ENCODE assay signal across 9 cellular contexts in genomic region chr17:59367657-59368045, GRCh38. TPM values are rescaled to one million over a fixed set of nuclear protein-coding genes. Genes with fewer than 3 reads are reported as not detected.
DNase-seq lines count a peak whose midpoint lies in the region; ATAC-seq and TF ChIP-seq lines count a peak whose summit lies in the region.
"Had no signal": no experiment of that assay in that cellular context is flagged by ENCODE, and none has a peak within 500 bp of the region (broad histone marks: within the 10 kb centered on the region; RNA-seq: fewer than 3 reads in every experiment).

No MANE protein-coding gene starts in this region.

- no peak for TF ChIP-seq CTCF in ascending aorta (IDR thresholded peaks at IDR 0.05)
- no peak for TF ChIP-seq CTCF in thyroid gland (IDR thresholded peaks at IDR 0.05)

- H3K27me3 Mint-ChIP-seq in memory B cell = no peaks in the 10 kb centered on the region

- H3K27ac Mint-ChIP-seq in memory B cell = peak overlapping the region; percentile 76

- peak; percentile 17 to 21 for ATAC-seq in activated CD4-positive, CD25-positive, alpha-beta regulatory T cell treated with anti-CD3 and anti-CD28 coated beads, Interleukin-2, amount 50 U/mL, for 24 hours
- no peak for ATAC-seq in memory B cell (ENCODE audit: low read depth)

- H3K9me3 Mint-ChIP-seq in memory B cell = no peaks in the 10 kb centered on the region

- H3K4me3 ChIP-seq in ascending aorta (no peak overlapping the region), thyroid gland (replicated peaks in 1 of 3) (no peak overlapping the region)

- 50 to 72% methylated on average over 1 of the region's 1 CpG for WGBS in thyroid gland, 2 donors

- H3K36me3 Mint-ChIP-seq in memory B cell = peaks cover 12% of the 10 kb centered on the region

- DNase-seq in activated CD4-positive, CD25-positive, alpha-beta regulatory T cell (lab: John Stamatoyannopoulos, UW) = no peak
- no peak for DNase-seq in ascending aorta (ENCODE audit: low spot score in 2 of 2)
- no peak for DNase-seq in memory B cell (ENCODE audit: low spot score in 2 of 2)
- DNase-seq in thyroid gland = no peak
- no peak for DNase-seq in C1 segment of cervical spinal cord (lab: John Stamatoyannopoulos, UW)
- no peak for DNase-seq in activated T-cell treated with anti-CD3 and anti-CD28 coated beads for 4 hours
- no peak for DNase-seq in activated CD8-positive, alpha-beta memory T cell treated with anti-CD3 and anti-CD28 coated beads for 24 hours
- DNase-seq: erythroblast had no signal

- peaks cover 48% of the 10 kb centered on the region for H3K4me1 Mint-ChIP-seq in memory B cell

- intact Hi-C loops in ascending aorta (cut with DNase I) (loop anchor here (2.0 to 5.0 kb wide), 2 partner anchors 37 to 60 kb away; partner anchors contain the start of gene YPEL2), thyroid gland (cut with DNase I) (loop anchor here (5.0 kb wide), 1 partner anchor 35 kb away; the partner anchor contains the start of gene YPEL2)

- no peaks in the 10 kb centered on the region for H3K9me3 ChIP-seq in ascending aorta
- H3K9me3 ChIP-seq in thyroid gland = no peaks in the 10 kb centered on the region

- H3K27me3 ChIP-seq in ascending aorta (no peaks in the 10 kb centered on the region), thyroid gland (no peaks in the 10 kb centered on the region)

- no peak for TF ChIP-seq POLR2A in thyroid gland (IDR thresholded peaks at IDR 0.05)

- H3K4me3 Mint-ChIP-seq in memory B cell = no peak overlapping the region

- H3K4me1 ChIP-seq in ascending aorta (peaks cover 60 to 92% of the 10 kb centered on the region in 2 donors), thyroid gland (peaks cover 95 to 97% of the 10 kb centered on the region in 2 donors)

- H3K36me3 ChIP-seq in ascending aorta (no peaks in the 10 kb centered on the region), thyroid gland (no peaks in the 10 kb centered on the region)

- peak overlapping the region; percentile 94 to 95 for H3K27ac ChIP-seq in ascending aorta
- H3K27ac ChIP-seq in thyroid gland = peak overlapping the region; percentile 89 to 96 (median 92)

RNA-seq across cellular contexts. Expression of gene YPEL2, which starts 36.2 kb away (rescaled TPM):
- total RNA-seq in ascending aorta (10.5 TPM), thyroid gland (10 to 100 TPM; 29.5 to 67.2 (median 39.9) TPM)
